In genomic region chr22:19478466-19479357, GRCh38 we compare ENCODE assay signal across 8 cellular contexts. TPM values are rescaled to one million over a fixed set of nuclear protein-coding genes. Genes with fewer than 3 reads are reported as not detected.
DNase-seq lines count a peak whose midpoint lies in the region; ATAC-seq and TF ChIP-seq lines count a peak whose summit lies in the region.

UFD1 (minus strand) TSS chr22:19479193; CDS start chr22:19479085, 108 bp downstream.

- H3K27ac ChIP-seq in DOHH2 (ENCODE audit: low read depth, low read length) (peak within 1 kb of the TSS; percentile 82), IMR-90 (ENCODE audit: insufficient read depth, low read length) (peak within 1 kb of the TSS; percentile 95), neuronal stem cell (replicated peaks; ENCODE audit: low read length) (peak within 1 kb of the TSS; percentile 65), substantia nigra (ENCODE audit: low read depth, low read length, poor library complexity, severe bottlenecking) (peak within 1 kb of the TSS; percentile 97)

- H4K91ac ChIP-seq in IMR-90 (ENCODE audit: insufficient read depth, low read depth, low read length) (peak within 1 kb of the TSS; percentile 99), neuronal stem cell (ENCODE audit: low read depth, low read length, poor library complexity) (no peak within 1 kb of the TSS)

- peak within 1 kb of the TSS; percentile 76 to 100 for H4K8ac ChIP-seq in IMR-90 (ENCODE audit: low read depth in 2 of 2, low read length in 2 of 2)
- no peak within 1 kb of the TSS for H4K8ac ChIP-seq in neuronal stem cell (ENCODE audit: low read depth, low read length)

- peak within 1 kb of the TSS; percentile 99 for H3K4me3 ChIP-seq in DOHH2 (ENCODE audit: low read length)
- H3K4me3 ChIP-seq in IMR-90 (ENCODE audit: insufficient read depth, low read depth, low read length), result peak within 1 kb of the TSS; percentile 87
- peak within 1 kb of the TSS; percentile 95 to 100 for H3K4me3 ChIP-seq in neuronal stem cell (ENCODE audit: low read length in 2 of 2)

- H3K9ac ChIP-seq in IMR-90 (ENCODE audit: low read depth, low read length), result peak within 1 kb of the TSS; percentile 95
- peak within 1 kb of the TSS; percentile 93 for H3K9ac ChIP-seq in neuronal stem cell (ENCODE audit: low read depth, low read length, poor library complexity)

- DNase-seq in IMR-90 (peak; percentile 81), SK-MEL-5 (ENCODE audit: low read depth, low spot score) (no peak), foreskin melanocyte (peak; percentile 11), neuronal stem cell (ENCODE audit: low spot score) (peak; percentile 81), substantia nigra (lab: John Stamatoyannopoulos, UW) (peak; percentile 15 to 90 (median 74))
- DNase-seq in activated naive CD4-positive, alpha-beta T cell (lab: John Stamatoyannopoulos, UW), result peak; percentile 42 to 74 (median 60)

- H3K79me1 ChIP-seq in IMR-90 (ENCODE audit: low read depth in 1 of 2, low read length in 2 of 2) (peaks cover 24 to 53% of the 10 kb centered on the region in 2 experiments), neuronal stem cell (ENCODE audit: low read depth, low read length) (peaks cover 4% of the 10 kb centered on the region)

- CTCF ChIA-PET in IMR-90 (lab: Yijun Ruan, JAX), result interaction anchor here (1.2 to 1.3 kb wide), 2 partner anchors 76 to 151 kb away, joined by 3 read pairs; no protein-coding TSS in a partner anchor

- H2AK5ac ChIP-seq in IMR-90 (ENCODE audit: low read depth, low read length), result peak within 1 kb of the TSS; percentile 83
- H2AK5ac ChIP-seq in neuronal stem cell (ENCODE audit: low read depth, low read length), result no peak within 1 kb of the TSS

- H3K23ac ChIP-seq in IMR-90 (ENCODE audit: low read depth, low read length) (peak within 1 kb of the TSS; percentile 97), neuronal stem cell (ENCODE audit: low read depth, low read length, poor library complexity) (peak within 1 kb of the TSS; percentile 86)

- dilution Hi-C loops in IMR-90 (cut with HindIII; ENCODE audit: low sequenced_read_pairs, unreplicated experiment), result no loop called here

- H2BK15ac ChIP-seq in IMR-90 (ENCODE audit: low read depth, low read length) (peak within 1 kb of the TSS; percentile 98), neuronal stem cell (ENCODE audit: low read length) (no peak within 1 kb of the TSS)

- no peaks in the 10 kb centered on the region for H3K9me2 ChIP-seq in DOHH2 (replicated peaks; ENCODE audit: control insufficient read depth, low read length)

- H4K20me1 ChIP-seq in DOHH2 (ENCODE audit: control insufficient read depth, insufficient read depth, low read depth, low read length), result peaks cover 17% of the 10 kb centered on the region; the same call in 1 of the 2 replicates
- peaks cover 28% of the 10 kb centered on the region for H4K20me1 ChIP-seq in IMR-90 (ENCODE audit: insufficient read depth, low read length)

- BruUV-seq in IMR-90 (replicated peaks; lab: Mats Ljungman, UMichigan), result no TSS peak

- H2BK12ac ChIP-seq in neuronal stem cell (ENCODE audit: low read length), result no peak within 1 kb of the TSS

- H3F3A ChIP-seq in DOHH2 (ENCODE audit: control insufficient read depth, insufficient read depth), result no peaks in the 10 kb centered on the region

- H3K56ac ChIP-seq in IMR-90 (ENCODE audit: extremely low read depth, insufficient read depth, low read length), result peak within 1 kb of the TSS; percentile 100

- intact Hi-C loops in IMR-90 (cut with micrococcal nuclease), result loop anchor here (2.0 to 5.0 kb wide), 3 partner anchors 154 to 300 kb away; partner anchors contain the start of genes CLTCL1 and SLC25A1

- TF ChIP-seq POLR2A in IMR-90 (IDR thresholded peaks at IDR 0.05; ENCODE audit: low read depth, low read length), result peak; percentile 69

- peak within 1 kb of the TSS; percentile 86 for H2AK9ac ChIP-seq in IMR-90 (replicated peaks; ENCODE audit: low read depth, low read length, poor library complexity)

- H2BK5ac ChIP-seq in IMR-90 (ENCODE audit: low read depth, low read length, poor library complexity, severe bottlenecking), result peak within 1 kb of the TSS; percentile 97
- no peak within 1 kb of the TSS for H2BK5ac ChIP-seq in neuronal stem cell (ENCODE audit: low read length)

- H3K36me3 ChIP-seq in DOHH2 (ENCODE audit: control insufficient read depth, low read length) (peaks cover 62% of the 10 kb centered on the region), IMR-90 (ENCODE audit: control insufficient read depth, insufficient read depth, low read length) (peaks cover 14% of the 10 kb centered on the region), neuronal stem cell (replicated peaks in 1 of 2; ENCODE audit: control insufficient read depth in 2 of 2, insufficient read depth in 2 of 2, low read length in 2 of 2) (peaks cover 4 to 46% of the 10 kb centered on the region in 2 donors)

- peak within 1 kb of the TSS; percentile 97 for H2BK20ac ChIP-seq in IMR-90 (ENCODE audit: low read depth, low read length)

- peak; percentile 47 for ATAC-seq in GM21526 (IDR thresholded peaks at IDR 0.05; ENCODE audit: low FRiP score, unreplicated experiment)
- ATAC-seq in IMR-90 (ENCODE audit: low read depth), result peak; percentile 67

- in situ Hi-C loops in IMR-90 (cut with MboI; ENCODE audit: low sequenced_read_pairs), result no loop called here
- in situ Hi-C loops in SK-MEL-5 (cut with HindIII; ENCODE audit: low pct_unique_long_range_greater_than_20kb, low sequenced_read_pairs), result no loop called here

- H3K4me1 ChIP-seq in DOHH2 (ENCODE audit: control insufficient read depth, low read length) (peaks cover 19% of the 10 kb centered on the region), IMR-90 (ENCODE audit: control insufficient read depth, insufficient read depth, low read length) (peaks cover under 1% of the 10 kb centered on the region), neuronal stem cell (ENCODE audit: control insufficient read depth in 2 of 2, insufficient read depth in 1 of 2, low read depth in 1 of 2, low read length in 2 of 2) (peaks cover 7 to 8% of the 10 kb centered on the region in 2 donors)

- H2BK120ac ChIP-seq in IMR-90 (ENCODE audit: low read depth, low read length), result peak within 1 kb of the TSS; percentile 98
- H2BK120ac ChIP-seq in neuronal stem cell (ENCODE audit: low read depth, low read length), result no peak within 1 kb of the TSS

- TF ChIP-seq RAD21 in IMR-90 (IDR thresholded peaks at IDR 0.05; ENCODE audit: low read length), result no peak

- H3K9me3 ChIP-seq in DOHH2 (ENCODE audit: control insufficient read depth, insufficient read depth, low read length) (no peaks in the 10 kb centered on the region), IMR-90 (ENCODE audit: control insufficient read depth, insufficient read depth, low read length) (no peaks in the 10 kb centered on the region), neuronal stem cell (replicated peaks in 1 of 2; ENCODE audit: control insufficient read depth in 2 of 2, insufficient read depth in 1 of 2, low read depth in 1 of 2, low read length in 2 of 2) (no peaks in the 10 kb centered on the region)

- POLR2A ChIA-PET in IMR-90 (lab: Charles Lee; ENCODE audit: unreplicated experiment), result no interaction called here

- 0% methylated on average over 38 of the region's 66 CpGs; no CpG with 5 or more reads in 1 of the 2 experiments for WGBS in IMR-90 (ENCODE audit: extremely low coverage in 2 of 2, insufficient read length in 1 of 2), 2 experiments
- WGBS in neuronal stem cell (ENCODE audit: extremely low coverage in 2 of 2, insufficient read length in 2 of 2, insufficient replicate concordance in 1 of 2), 2 donors, result no CpG with 5 or more reads among the region's 66 CpGs

- H3K9me1 ChIP-seq in IMR-90 (ENCODE audit: insufficient read depth, low read length), result no peaks in the 10 kb centered on the region; the same call in 1 of the 2 replicates

- H4K5ac ChIP-seq in IMR-90 (ENCODE audit: low read depth, low read length), result peak within 1 kb of the TSS; percentile 90

- H3K18ac ChIP-seq in IMR-90 (ENCODE audit: low read depth, low read length), result peak within 1 kb of the TSS; percentile 93
- H3K18ac ChIP-seq in neuronal stem cell (ENCODE audit: low read length), result peak within 1 kb of the TSS; percentile 55

- peak within 1 kb of the TSS; percentile 90 for H3K4me2 ChIP-seq in DOHH2 (ENCODE audit: low read length)
- H3K4me2 ChIP-seq in IMR-90 (ENCODE audit: low read depth, low read length), result peak within 1 kb of the TSS; percentile 99
- H3K4me2 ChIP-seq in neuronal stem cell (ENCODE audit: insufficient read depth, low read length, poor library complexity, severe bottlenecking), result peak within 1 kb of the TSS; percentile 70

- H3K27me3 ChIP-seq in DOHH2 (ENCODE audit: control insufficient read depth, low read length), result no peaks in the 10 kb centered on the region
- no peaks in the 10 kb centered on the region for H3K27me3 ChIP-seq in IMR-90 (ENCODE audit: control insufficient read depth, insufficient read depth, low read length)
- H3K27me3 ChIP-seq in neuronal stem cell (ENCODE audit: control insufficient read depth in 3 of 3, insufficient read depth in 3 of 3, low read depth in 1 of 3, low read length in 3 of 3), result no peaks in the 10 kb centered on the region

- peak within 1 kb of the TSS; percentile 97 for H2AFZ ChIP-seq in IMR-90 (replicated peaks; ENCODE audit: low read length, poor library complexity)
- H2AFZ ChIP-seq in neuronal stem cell (ENCODE audit: low read length), result peak within 1 kb of the TSS; percentile 91

- TF ChIP-seq CTCF in DOHH2 (IDR thresholded peaks at IDR 0.05; ENCODE audit: low read depth, low read length, poor library complexity, severe bottlenecking) (no peak), IMR-90 (conservative IDR thresholded peaks at IDR 0.05; ENCODE audit: low read depth, low read length) (no peak)

- H3K14ac ChIP-seq in IMR-90 (replicated peaks; ENCODE audit: low read depth, low read length) (peak within 1 kb of the TSS; percentile 90), neuronal stem cell (ENCODE audit: low read length) (peak within 1 kb of the TSS; percentile 64)

- H3K4ac ChIP-seq in IMR-90 (ENCODE audit: low read depth, low read length), result peak within 1 kb of the TSS; percentile 92
- H3K4ac ChIP-seq in neuronal stem cell (ENCODE audit: low read length), result no peak within 1 kb of the TSS

- peaks cover 81% of the 10 kb centered on the region for H3K79me2 ChIP-seq in DOHH2 (ENCODE audit: control insufficient read depth, low read length)

TF ChIP-seq in IMR-90, 13 proteins besides CTCF, POLR2A, EP300 and RAD21 (continues in another document):
- TF ChIP-seq MAZ (IDR thresholded peaks at IDR 0.05; ENCODE audit: borderline replicate concordance, low read depth, low read length), result no peak

RNA-seq across cellular contexts. Expression of gene UFD1, which starts in this region (rescaled TPM):
- 138 and 152 TPM in 2 replicates for total RNA-seq in IMR-90 (2012; rRNA removed)
- 149 and 153 TPM in 2 replicates for polyA plus RNA-seq in IMR-90 (2012; rRNA removed)
- polyA plus RNA-seq in IMR-90 (2012; cell fraction: cytosol; rRNA removed), result 92.0 and 129 TPM in 2 replicates
- polyA plus RNA-seq in IMR-90 (2012; cell fraction: nucleus; rRNA removed; ENCODE audit: low replicate concordance), result 67.8 and 81.3 TPM in 2 replicates
- total RNA-seq in SK-MEL-5 (2014; rRNA removed; shearing (Covaris generic)), result 114 and 119 TPM in 2 replicates
- polyA plus RNA-seq in SK-MEL-5 (2015; cell fraction: cytosol; rRNA removed), result 79.8 and 91.5 TPM in 2 replicates
- 62.7 and 90.9 TPM in 2 replicates for polyA plus RNA-seq in SK-MEL-5 (2015; cell fraction: nucleus; rRNA removed)
- 62.6 TPM for polyA plus RNA-seq in neuronal stem cell (2013, experiment 1 of 2)
- 57.2 TPM for polyA plus RNA-seq in neuronal stem cell (2013, experiment 2 of 2)
